In the genomic region with DNA sequence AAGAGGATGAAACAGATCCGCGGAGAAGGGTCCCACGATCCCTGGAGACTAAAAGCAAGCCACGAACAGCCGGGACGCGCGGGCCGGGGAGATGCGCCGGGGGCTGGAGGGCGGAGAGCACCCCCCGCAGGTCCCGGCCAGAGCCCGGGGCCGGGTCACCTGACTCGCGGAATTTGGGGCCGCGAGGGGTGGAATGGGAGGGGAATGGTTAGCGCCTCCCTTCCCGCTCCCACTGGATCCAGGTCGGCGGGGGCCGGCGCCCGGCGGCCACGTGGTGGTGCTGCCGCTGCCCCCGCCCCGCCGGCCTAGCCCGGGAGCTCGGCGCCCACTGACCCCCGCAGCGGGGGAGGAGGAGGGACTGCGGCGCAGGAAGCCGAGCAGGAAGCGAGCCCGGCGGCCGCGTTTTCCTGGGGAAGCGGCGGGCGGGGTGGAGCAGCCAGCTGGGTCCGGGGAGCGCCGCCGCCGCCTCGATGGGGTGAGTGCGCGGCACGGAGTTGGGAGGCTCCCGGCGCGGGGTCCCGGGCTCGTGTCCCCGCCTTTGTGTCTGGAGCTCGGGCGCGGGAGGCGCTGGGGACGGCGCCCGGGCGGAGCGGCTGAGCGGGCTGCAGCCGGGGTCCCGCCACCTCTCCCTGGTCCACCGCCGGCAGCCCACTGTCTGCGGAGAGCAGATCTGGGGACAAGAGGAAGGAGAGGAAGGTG, we compare ENCODE assay signal across 1 cellular context.
A peak's percentile ranks its signal among the peaks of the same experiment; 100 is the strongest.
TF ChIP-seq lines count a peak whose summit lies in the region.

TSS of gene RAI14 (plus strand) at position 328 of the 699 bp plus-strand sequence. CDS start 30,592 bp downstream, outside the sequence.

TF ChIP-seq in HepG2, 621 proteins besides CTCF, POLR2A, EP300 and RAD21 (continued from another document and continues in another):
- TF ChIP-seq LCORL (IDR thresholded peaks at IDR 0.05) (no peak), LCORL (CRISPR knock-in tag; IDR thresholded peaks at IDR 0.05) (peak; percentile 33; the same call in 1 of the 2 replicates), NFYC (CRISPR knock-in tag; IDR thresholded peaks at IDR 0.05) (no peak), MYC (CRISPR knock-in tag; IDR thresholded peaks at IDR 0.05; ENCODE audit: borderline replicate concordance) (peak; percentile 81), RNF2 (conservative IDR thresholded peaks at IDR 0.05; ENCODE audit: low read depth) (no peak), NFKBIZ (CRISPR knock-in tag; IDR thresholded peaks at IDR 0.05) (no peak), REL (CRISPR knock-in tag; conservative IDR thresholded peaks at IDR 0.05) (no peak), FOXK2 (IDR thresholded peaks at IDR 0.05) (no peak), ELF3 (CRISPR knock-in tag; IDR thresholded peaks at IDR 0.05) (peak; percentile 64), PHB2 (IDR thresholded peaks at IDR 0.05; ENCODE audit: partially characterized antibody) (no peak), HDAC2 (CRISPR knock-in tag; IDR thresholded peaks at IDR 0.05) (no peak), KLF6 (CRISPR knock-in tag; IDR thresholded peaks at IDR 0.05) (peak; percentile 29; the same call in 1 of the 2 replicates), DMTF1 (CRISPR knock-in tag; IDR thresholded peaks at IDR 0.05) (no peak), ESRRA (CRISPR knock-in tag; IDR thresholded peaks at IDR 0.05; ENCODE audit: low read depth) (no peak; the same call in 1 of the 2 replicates), ATM (IDR thresholded peaks at IDR 0.05; ENCODE audit: borderline replicate concordance) (no peak), SP140L (CRISPR knock-in tag; IDR thresholded peaks at IDR 0.05; ENCODE audit: borderline replicate concordance) (no peak), ZSCAN12 (CRISPR knock-in tag; IDR thresholded peaks at IDR 0.05) (no peak), ZNF672 (CRISPR knock-in tag; IDR thresholded peaks at IDR 0.05) (no peak), MXD4 (CRISPR knock-in tag; IDR thresholded peaks at IDR 0.05) (peak; percentile 62), ZIK1 (CRISPR knock-in tag; IDR thresholded peaks at IDR 0.05; ENCODE audit: borderline replicate concordance, low read depth) (no peak), HES4 (CRISPR knock-in tag; IDR thresholded peaks at IDR 0.05; ENCODE audit: borderline replicate concordance) (0 out of 2 replicates have a peak, but pooled peaks have one; percentile 65), BRD4 (CRISPR knock-in tag; IDR thresholded peaks at IDR 0.05) (no peak), ASH2L (IDR thresholded peaks at IDR 0.05; ENCODE audit: insufficient read length, low read depth, low read length) (no peak)
- TF ChIP-seq, protein P1, sequence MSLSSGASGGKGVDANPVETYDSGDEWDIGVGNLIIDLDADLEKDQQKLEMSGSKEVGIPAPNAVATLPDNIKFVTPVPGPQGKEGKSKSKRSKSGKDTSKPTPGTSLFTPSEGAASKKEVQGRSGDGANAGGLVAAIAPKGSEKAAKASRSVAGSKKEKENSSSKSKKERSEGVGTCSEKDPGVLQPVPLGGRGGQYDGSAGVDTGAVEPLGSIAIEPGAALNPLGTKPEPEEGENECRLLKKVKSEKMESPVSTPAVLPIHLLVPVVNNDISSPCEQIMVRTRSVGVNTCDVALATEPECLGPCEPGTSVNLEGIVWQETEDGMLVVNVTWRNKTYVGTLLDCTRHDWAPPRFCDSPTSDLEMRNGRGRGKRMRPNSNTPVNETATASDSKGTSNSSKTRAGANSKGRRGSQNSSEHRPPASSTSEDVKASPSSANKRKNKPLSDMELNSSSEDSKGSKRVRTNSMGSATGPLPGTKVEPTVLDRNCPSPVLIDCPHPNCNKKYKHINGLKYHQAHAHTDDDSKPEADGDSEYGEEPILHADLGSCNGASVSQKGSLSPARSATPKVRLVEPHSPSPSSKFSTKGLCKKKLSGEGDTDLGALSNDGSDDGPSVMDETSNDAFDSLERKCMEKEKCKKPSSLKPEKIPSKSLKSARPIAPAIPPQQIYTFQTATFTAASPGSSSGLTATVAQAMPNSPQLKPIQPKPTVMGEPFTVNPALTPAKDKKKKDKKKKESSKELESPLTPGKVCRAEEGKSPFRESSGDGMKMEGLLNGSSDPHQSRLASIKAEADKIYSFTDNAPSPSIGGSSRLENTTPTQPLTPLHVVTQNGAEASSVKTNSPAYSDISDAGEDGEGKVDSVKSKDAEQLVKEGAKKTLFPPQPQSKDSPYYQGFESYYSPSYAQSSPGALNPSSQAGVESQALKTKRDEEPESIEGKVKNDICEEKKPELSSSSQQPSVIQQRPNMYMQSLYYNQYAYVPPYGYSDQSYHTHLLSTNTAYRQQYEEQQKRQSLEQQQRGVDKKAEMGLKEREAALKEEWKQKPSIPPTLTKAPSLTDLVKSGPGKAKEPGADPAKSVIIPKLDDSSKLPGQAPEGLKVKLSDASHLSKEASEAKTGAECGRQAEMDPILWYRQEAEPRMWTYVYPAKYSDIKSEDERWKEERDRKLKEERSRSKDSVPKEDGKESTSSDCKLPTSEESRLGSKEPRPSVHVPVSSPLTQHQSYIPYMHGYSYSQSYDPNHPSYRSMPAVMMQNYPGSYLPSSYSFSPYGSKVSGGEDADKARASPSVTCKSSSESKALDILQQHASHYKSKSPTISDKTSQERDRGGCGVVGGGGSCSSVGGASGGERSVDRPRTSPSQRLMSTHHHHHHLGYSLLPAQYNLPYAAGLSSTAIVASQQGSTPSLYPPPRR (CRISPR knock-in tag; IDR thresholded peaks at IDR 0.05; ENCODE audit: borderline replicate concordance), result peak; percentile 21; the same call in 1 of the 2 replicates
- TF ChIP-seq, protein P2, sequence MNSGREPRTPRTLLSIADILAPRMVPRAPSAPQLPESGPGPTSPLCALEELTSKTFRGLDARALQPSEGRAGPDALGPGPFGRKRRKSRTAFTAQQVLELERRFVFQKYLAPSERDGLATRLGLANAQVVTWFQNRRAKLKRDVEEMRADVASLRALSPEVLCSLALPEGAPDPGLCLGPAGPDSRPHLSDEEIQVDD (CRISPR knock-in tag; IDR thresholded peaks at IDR 0.05; ENCODE audit: borderline replicate concordance), result no peak
- TF ChIP-seq, protein P3, sequence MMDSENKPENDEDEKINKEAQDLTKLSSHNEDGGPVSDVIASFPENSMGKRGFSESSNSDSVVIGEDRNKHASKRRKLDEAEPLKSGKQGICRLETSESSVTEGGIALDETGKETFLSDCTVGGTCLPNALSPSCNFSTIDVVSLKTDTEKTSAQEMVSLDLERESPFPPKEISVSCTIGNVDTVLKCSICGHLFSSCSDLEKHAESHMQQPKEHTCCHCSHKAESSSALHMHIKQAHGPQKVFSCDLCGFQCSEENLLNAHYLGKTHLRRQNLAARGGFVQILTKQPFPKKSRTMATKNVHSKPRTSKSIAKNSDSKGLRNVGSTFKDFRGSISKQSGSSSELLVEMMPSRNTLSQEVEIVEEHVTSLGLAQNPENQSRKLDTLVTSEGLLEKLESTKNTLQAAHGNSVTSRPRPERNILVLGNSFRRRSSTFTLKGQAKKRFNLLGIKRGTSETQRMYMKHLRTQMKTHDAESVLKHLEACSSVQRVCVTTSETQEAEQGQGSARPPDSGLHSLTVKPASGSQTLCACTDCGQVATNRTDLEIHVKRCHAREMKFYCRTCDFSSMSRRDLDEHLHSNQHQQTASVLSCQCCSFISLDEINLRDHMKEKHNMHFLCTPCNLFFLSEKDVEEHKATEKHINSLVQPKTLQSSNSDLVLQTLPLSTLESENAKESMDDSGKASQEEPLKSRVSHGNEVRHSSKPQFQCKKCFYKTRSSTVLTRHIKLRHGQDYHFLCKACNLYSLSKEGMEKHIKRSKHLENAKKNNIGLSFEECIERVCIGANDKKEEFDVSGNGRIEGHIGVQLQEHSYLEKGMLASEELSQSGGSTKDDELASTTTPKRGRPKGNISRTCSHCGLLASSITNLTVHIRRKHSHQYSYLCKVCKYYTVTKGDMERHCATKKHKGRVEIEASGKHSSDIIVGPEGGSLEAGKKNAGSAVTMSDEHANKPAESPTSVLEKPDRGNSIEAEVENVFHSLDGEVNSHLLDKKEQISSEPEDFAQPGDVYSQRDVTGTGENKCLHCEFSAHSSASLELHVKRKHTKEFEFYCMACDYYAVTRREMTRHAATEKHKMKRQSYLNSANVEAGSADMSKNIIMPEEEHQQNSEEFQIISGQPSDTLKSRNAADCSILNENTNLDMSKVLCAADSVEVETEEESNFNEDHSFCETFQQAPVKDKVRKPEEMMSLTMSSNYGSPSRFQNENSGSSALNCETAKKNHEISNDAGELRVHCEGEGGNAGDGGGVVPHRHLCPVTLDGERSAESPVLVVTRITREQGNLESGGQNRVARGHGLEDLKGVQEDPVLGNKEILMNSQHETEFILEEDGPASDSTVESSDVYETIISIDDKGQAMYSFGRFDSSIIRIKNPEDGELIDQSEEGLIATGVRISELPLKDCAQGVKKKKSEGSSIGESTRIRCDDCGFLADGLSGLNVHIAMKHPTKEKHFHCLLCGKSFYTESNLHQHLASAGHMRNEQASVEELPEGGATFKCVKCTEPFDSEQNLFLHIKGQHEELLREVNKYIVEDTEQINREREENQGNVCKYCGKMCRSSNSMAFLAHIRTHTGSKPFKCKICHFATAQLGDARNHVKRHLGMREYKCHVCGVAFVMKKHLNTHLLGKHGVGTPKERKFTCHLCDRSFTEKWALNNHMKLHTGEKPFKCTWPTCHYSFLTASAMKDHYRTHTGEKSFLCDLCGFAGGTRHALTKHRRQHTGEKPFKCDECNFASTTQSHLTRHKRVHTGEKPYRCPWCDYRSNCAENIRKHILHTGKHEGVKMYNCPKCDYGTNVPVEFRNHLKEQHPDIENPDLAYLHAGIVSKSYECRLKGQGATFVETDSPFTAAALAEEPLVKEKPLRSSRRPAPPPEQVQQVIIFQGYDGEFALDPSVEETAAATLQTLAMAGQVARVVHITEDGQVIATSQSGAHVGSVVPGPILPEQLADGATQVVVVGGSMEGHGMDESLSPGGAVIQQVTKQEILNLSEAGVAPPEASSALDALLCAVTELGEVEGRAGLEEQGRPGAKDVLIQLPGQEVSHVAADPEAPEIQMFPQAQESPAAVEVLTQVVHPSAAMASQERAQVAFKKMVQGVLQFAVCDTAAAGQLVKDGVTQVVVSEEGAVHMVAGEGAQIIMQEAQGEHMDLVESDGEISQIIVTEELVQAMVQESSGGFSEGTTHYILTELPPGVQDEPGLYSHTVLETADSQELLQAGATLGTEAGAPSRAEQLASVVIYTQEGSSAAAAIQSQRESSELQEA (CRISPR knock-in tag; IDR thresholded peaks at IDR 0.05; ENCODE audit: not compliant biosample characterization), result no peak
- TF ChIP-seq, protein P4, sequence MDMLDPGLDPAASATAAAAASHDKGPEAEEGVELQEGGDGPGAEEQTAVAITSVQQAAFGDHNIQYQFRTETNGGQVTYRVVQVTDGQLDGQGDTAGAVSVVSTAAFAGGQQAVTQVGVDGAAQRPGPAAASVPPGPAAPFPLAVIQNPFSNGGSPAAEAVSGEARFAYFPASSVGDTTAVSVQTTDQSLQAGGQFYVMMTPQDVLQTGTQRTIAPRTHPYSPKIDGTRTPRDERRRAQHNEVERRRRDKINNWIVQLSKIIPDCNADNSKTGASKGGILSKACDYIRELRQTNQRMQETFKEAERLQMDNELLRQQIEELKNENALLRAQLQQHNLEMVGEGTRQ (IDR thresholded peaks at IDR 0.05; ENCODE audit: low read depth, low read length), result peak; percentile 29; the same call in 1 of the 2 replicates
- TF ChIP-seq, protein P4 (CRISPR knock-in tag; IDR thresholded peaks at IDR 0.05; ENCODE audit: borderline replicate concordance), result peak; percentile 50; the same call in 1 of the 2 replicates
- TF ChIP-seq, protein P5, sequence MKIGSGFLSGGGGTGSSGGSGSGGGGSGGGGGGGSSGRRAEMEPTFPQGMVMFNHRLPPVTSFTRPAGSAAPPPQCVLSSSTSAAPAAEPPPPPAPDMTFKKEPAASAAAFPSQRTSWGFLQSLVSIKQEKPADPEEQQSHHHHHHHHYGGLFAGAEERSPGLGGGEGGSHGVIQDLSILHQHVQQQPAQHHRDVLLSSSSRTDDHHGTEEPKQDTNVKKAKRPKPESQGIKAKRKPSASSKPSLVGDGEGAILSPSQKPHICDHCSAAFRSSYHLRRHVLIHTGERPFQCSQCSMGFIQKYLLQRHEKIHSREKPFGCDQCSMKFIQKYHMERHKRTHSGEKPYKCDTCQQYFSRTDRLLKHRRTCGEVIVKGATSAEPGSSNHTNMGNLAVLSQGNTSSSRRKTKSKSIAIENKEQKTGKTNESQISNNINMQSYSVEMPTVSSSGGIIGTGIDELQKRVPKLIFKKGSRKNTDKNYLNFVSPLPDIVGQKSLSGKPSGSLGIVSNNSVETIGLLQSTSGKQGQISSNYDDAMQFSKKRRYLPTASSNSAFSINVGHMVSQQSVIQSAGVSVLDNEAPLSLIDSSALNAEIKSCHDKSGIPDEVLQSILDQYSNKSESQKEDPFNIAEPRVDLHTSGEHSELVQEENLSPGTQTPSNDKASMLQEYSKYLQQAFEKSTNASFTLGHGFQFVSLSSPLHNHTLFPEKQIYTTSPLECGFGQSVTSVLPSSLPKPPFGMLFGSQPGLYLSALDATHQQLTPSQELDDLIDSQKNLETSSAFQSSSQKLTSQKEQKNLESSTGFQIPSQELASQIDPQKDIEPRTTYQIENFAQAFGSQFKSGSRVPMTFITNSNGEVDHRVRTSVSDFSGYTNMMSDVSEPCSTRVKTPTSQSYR (CRISPR knock-in tag; IDR thresholded peaks at IDR 0.05; ENCODE audit: borderline replicate concordance), result 0 out of 2 replicates have a peak, but pooled peaks have one; percentile 8
